Comparison of ENCODE assay signal across 19 cellular contexts in genomic region chr6:84243240-84243639, GRCh38. TPM values are rescaled to one million over a fixed set of nuclear protein-coding genes. Genes with fewer than 3 reads are reported as not detected.
DNase-seq lines count a peak whose midpoint lies in the region; ATAC-seq, FAIRE-seq and TF ChIP-seq lines count a peak whose summit lies in the region.
"Had no signal": no experiment of that assay in that cellular context is flagged by ENCODE, and none has a peak within 500 bp of the region (broad histone marks: within the 10 kb centered on the region; RNA-seq: fewer than 3 reads in every experiment).

No MANE protein-coding gene starts in this region.

- H3K79me2 ChIP-seq in neural cell (replicated peaks; ENCODE audit: insufficient read depth, low read length), result no peaks in the 10 kb centered on the region

- H3F3A ChIP-seq in neural cell (ENCODE audit: insufficient read depth, low read length, poor library complexity, severe bottlenecking), result no peaks in the 10 kb centered on the region

- H2AFZ ChIP-seq in neural cell (ENCODE audit: low read depth, low read length), result no peak overlapping the region

- H3K9me2 ChIP-seq in neural cell (ENCODE audit: insufficient read depth, low read length), result no peaks in the 10 kb centered on the region

- H3K36me3 ChIP-seq in neural cell (ENCODE audit: insufficient read depth, low read length) (no peaks in the 10 kb centered on the region), mucosa of descending colon (ENCODE audit: low read depth) (no peaks in the 10 kb centered on the region)
- H3K36me3 ChIP-seq: thyroid gland had no signal

- no peak for TF ChIP-seq EP300 in Ishikawa (IDR thresholded peaks at IDR 0.05; ENCODE audit: borderline replicate concordance)
- TF ChIP-seq EP300 in neural cell (conservative IDR thresholded peaks at IDR 0.05; ENCODE audit: poor library complexity, severe bottlenecking), result no peak

- no peaks in the 10 kb centered on the region for H4K20me1 ChIP-seq in neural cell (ENCODE audit: insufficient read depth)

- no peak for ATAC-seq in mucosa of descending colon
- ATAC-seq: CD8-positive, alpha-beta T cell; stimulated activated effector memory CD8-positive, alpha-beta T cell treated with anti-CD3 and anti-CD28 coated beads, Interleukin-12 subunit alpha, Interleukin-12 subunit beta, amount 100 ng/mL, for 72 hours had no signal

- 0 out of 2 replicates have a peak, but pooled peaks have one; percentile 26 for TF ChIP-seq RAD21 in Ishikawa (IDR thresholded peaks at IDR 0.05; ENCODE audit: low read depth)
- peak; percentile 60 for TF ChIP-seq RAD21 in neural cell (conservative IDR thresholded peaks at IDR 0.05)

- DNase-seq in DMS53 (lab: John Stamatoyannopoulos, UW), result peak; percentile 1
- DNase-seq in DMS53 treated with DMSO at 0.1 percent for 48 hours (lab: John Stamatoyannopoulos, UW; ENCODE audit: unreplicated experiment), result no peak
- no peak for DNase-seq in stimulated activated CD4-positive, alpha-beta T cell treated with anti-CD3 and anti-CD28 coated beads, Interleukin-4, amount 100 ng/mL, for 24 hours
- no peak for DNase-seq in mucosa of descending colon
- no peak for DNase-seq in H4 (ENCODE audit: low spot score)
- DNase-seq: 8988T; activated CD4-positive, alpha-beta T cell treated with anti-CD3 and anti-CD28 coated beads for 4 hours; activated effector memory CD4-positive, alpha-beta T cell treated with Interleukin-2 at 50 U/mL for 16 hours; caudate nucleus; CD8-positive, alpha-beta T cell; kidney glomerular epithelial cell; NCI-H2171 treated with DMSO at 0.1 percent for 48 hours; retina; thyroid gland had no signal

- peak; percentile 43 for FAIRE-seq in endometrium (lab: Jason Lieb, UNC)
- FAIRE-seq: H54 had no signal

- H3K9me3 ChIP-seq in neural cell (ENCODE audit: low read length), result no peaks in the 10 kb centered on the region
- H3K9me3 ChIP-seq in mucosa of descending colon, result no peaks in the 10 kb centered on the region
- H3K9me3 ChIP-seq: thyroid gland had no signal

- no peak overlapping the region for H3K27ac ChIP-seq in neural cell (ENCODE audit: low read length)
- H3K27ac ChIP-seq: thyroid gland had no signal

- TF ChIP-seq CTCF in neural cell (IDR thresholded peaks at IDR 0.05; ENCODE audit: poor library complexity, severe bottlenecking) (peak; percentile 48), mucosa of descending colon (IDR thresholded peaks at IDR 0.05) (no peak)

- H3K4me3 ChIP-seq in neural cell (ENCODE audit: low read length) (no peak overlapping the region), mucosa of descending colon (no peak overlapping the region)
- H3K4me3 ChIP-seq: thyroid gland had no signal

- no peaks in the 10 kb centered on the region for H3K4me1 ChIP-seq in mucosa of descending colon (ENCODE audit: low read depth)
- H3K4me1 ChIP-seq: thyroid gland had no signal

- H3K9ac ChIP-seq in neural cell (ENCODE audit: low read length), result no peak overlapping the region

- no peaks in the 10 kb centered on the region for H3K27me3 ChIP-seq in neural cell (ENCODE audit: insufficient read depth, low read depth, low read length)
- H3K27me3 ChIP-seq: thyroid gland had no signal

- H3K4me2 ChIP-seq in neural cell (ENCODE audit: low read length), result no peak overlapping the region

- intact Hi-C loops in mucosa of descending colon (cut with DNase I, micrococcal nuclease), result no loop called here

TF ChIP-seq in Ishikawa, 13 proteins besides CTCF, POLR2A, EP300 and RAD21 (continues in another document):
- TF ChIP-seq CEBPB (IDR thresholded peaks at IDR 0.05) (no peak), EGR1 (IDR thresholded peaks at IDR 0.05) (no peak), FOXM1 (IDR thresholded peaks at IDR 0.05; ENCODE audit: borderline replicate concordance, low read depth) (no peak), REST (IDR thresholded peaks at IDR 0.05; ENCODE audit: low read depth) (no peak), ZBTB7A (IDR thresholded peaks at IDR 0.05; ENCODE audit: low read depth) (no peak), USF1 (IDR thresholded peaks at IDR 0.05) (no peak), YY1 (IDR thresholded peaks at IDR 0.05; ENCODE audit: low read depth) (no peak), TEAD4 (IDR thresholded peaks at IDR 0.05) (no peak), MAX (IDR thresholded peaks at IDR 0.05) (no peak)

TF ChIP-seq in neural cell, 6 proteins besides CTCF, POLR2A, EP300 and RAD21:
- TF ChIP-seq TAF1 (IDR thresholded peaks at IDR 0.05; ENCODE audit: low read depth), result no peak
- TF ChIP-seq POLR2AphosphoS5 (IDR thresholded peaks at IDR 0.05), result no peak
- peak; percentile 64 for TF ChIP-seq SMC3 (conservative IDR thresholded peaks at IDR 0.05; ENCODE audit: poor library complexity)
TF ChIP-seq in neural cell: peak in this region for 1.

RNA-seq across cellular contexts. Expression of gene CEP162, which starts 15.8 kb away (rescaled TPM):
- 10.9 and 19.3 TPM in 2 replicates for polyA plus RNA-seq in neural cell
- 36.0 and 39.6 TPM in 2 replicates for polyA minus RNA-seq in neural cell
- 10 to 100 TPM in 1 of 3 donors, 1 to 10 TPM in 2; 7.5 to 13.0 (median 9.5) TPM for total RNA-seq in mucosa of descending colon
- total RNA-seq in H4 (2014; rRNA removed; shearing (Covaris generic)), result 3.3 and 5.5 TPM in 2 replicates
